In genomic region chr14:64676410-64677008, GRCh38 we compare ENCODE assay signal across 24 cellular contexts. TPM values are rescaled to one million over a fixed set of nuclear protein-coding genes. Genes with fewer than 3 reads are reported as not detected.
DNase-seq lines count a peak whose midpoint lies in the region; ATAC-seq and TF ChIP-seq lines count a peak whose summit lies in the region.
"Had no signal": no experiment of that assay in that cellular context is flagged by ENCODE, and none has a peak within 500 bp of the region (broad histone marks: within the 10 kb centered on the region; RNA-seq: fewer than 3 reads in every experiment).

No MANE protein-coding gene starts in this region.

- peaks cover 14% of the 10 kb centered on the region for H3K4me1 ChIP-seq in CD8-positive, alpha-beta memory T cell (ENCODE audit: insufficient read depth, low read length)
- peaks cover 0 to 48% (median 40%) of the 10 kb centered on the region in 4 donors for H3K4me1 ChIP-seq in tibial artery
- H3K4me1 ChIP-seq: SJCRH30 had no signal

- no peak overlapping the region for H3K4me3 ChIP-seq in CD8-positive, alpha-beta memory T cell (ENCODE audit: low read length)
- no peak overlapping the region for H3K4me3 ChIP-seq in tibial artery
- H3K4me3 ChIP-seq: mucosa of descending colon, neural progenitor cell, SJCRH30, tibial nerve had no signal

- peaks cover 22 to 46% (median 32%) of the 10 kb centered on the region in 3 donors for H3K4me1 Mint-ChIP-seq in CD8-positive, alpha-beta memory T cell
- H3K4me1 Mint-ChIP-seq in T-helper 2 cell treated with Interferon-gamma antibody and Interleukin-4, amounts not matched to agents 5 μg/mL and 100 μg/mL, for 36 hours (ENCODE audit: low read depth) = peaks cover 39% of the 10 kb centered on the region
- H3K4me1 Mint-ChIP-seq in natural killer cell = peaks cover 39 to 40% of the 10 kb centered on the region in 2 donors

- intact Hi-C loops in natural killer cell (cut with micrococcal nuclease) = loop anchor here (10.0 kb wide), 1 partner anchor 308 kb away; the partner anchor contains the start of gene FNTB
- intact Hi-C loops in tibial artery (cut with DNase I; ENCODE audit: low total_unique reads) = no loop called here

- no peak overlapping the region for H3K4me3 Mint-ChIP-seq in CD8-positive, alpha-beta memory T cell
- H3K4me3 Mint-ChIP-seq in T-helper 2 cell treated with Interferon-gamma antibody and Interleukin-4, amounts not matched to agents 5 μg/mL and 100 μg/mL, for 36 hours = no peak overlapping the region
- H3K4me3 Mint-ChIP-seq in natural killer cell = no peak overlapping the region
- H3K4me3 Mint-ChIP-seq: activated naive CD8-positive, alpha-beta T cell treated with anti-CD3 and anti-CD28 coated beads, Interleukin-2, amount 10 ng/mL, durations not matched to agents 7 days and 5 days; CD14-positive monocyte; central memory CD8-positive, alpha-beta T cell; neural progenitor cell; stimulated activated naive CD8-positive, alpha-beta T cell treated with anti-CD3 and anti-CD28 coated beads, Interleukin-15, Interleukin-2, amounts not matched to agents 100 ng/mL and 50 ng/mL, for 24 hours; T-cell had no signal

- H3K9me3 Mint-ChIP-seq in CD8-positive, alpha-beta memory T cell = peaks cover 0 to 6% (median 5%) of the 10 kb centered on the region in 5 donors
- H3K9me3 Mint-ChIP-seq in T-helper 2 cell treated with Interferon-gamma antibody and Interleukin-4, amounts not matched to agents 5 μg/mL and 100 μg/mL, for 36 hours = peaks cover 8% of the 10 kb centered on the region
- peaks cover 2 to 3% of the 10 kb centered on the region in 2 donors for H3K9me3 Mint-ChIP-seq in natural killer cell
- H3K9me3 Mint-ChIP-seq: neural progenitor cell; stimulated activated naive CD8-positive, alpha-beta T cell treated with anti-CD3 and anti-CD28 coated beads, Interleukin-15, Interleukin-2, amounts not matched to agents 100 ng/mL and 50 ng/mL, for 24 hours had no signal

- H3K36me3 Mint-ChIP-seq in CD8-positive, alpha-beta memory T cell = peaks cover 0 to 7% (median 0%) of the 10 kb centered on the region in 3 donors
- H3K36me3 Mint-ChIP-seq in T-helper 2 cell treated with Interferon-gamma antibody and Interleukin-4, amounts not matched to agents 5 μg/mL and 100 μg/mL, for 36 hours (ENCODE audit: low read depth) = peaks cover 11% of the 10 kb centered on the region
- H3K36me3 Mint-ChIP-seq in natural killer cell = no peaks in the 10 kb centered on the region
- H3K36me3 Mint-ChIP-seq: CD14-positive monocyte, neural progenitor cell, T-cell had no signal

- TF ChIP-seq CTCF in natural killer cell (IDR thresholded peaks at IDR 0.05) (no peak), tibial artery (IDR thresholded peaks at IDR 0.05) (no peak)

- no peak overlapping the region for H3K27ac ChIP-seq in CD8-positive, alpha-beta memory T cell (ENCODE audit: low read depth, low read length)
- no peak overlapping the region for H3K27ac ChIP-seq in tibial artery
- H3K27ac ChIP-seq: neural progenitor cell, SJCRH30, tibial nerve had no signal

- no peaks in the 10 kb centered on the region for H3K36me3 ChIP-seq in CD8-positive, alpha-beta memory T cell (ENCODE audit: insufficient read depth, low read length)
- no peaks in the 10 kb centered on the region for H3K36me3 ChIP-seq in tibial artery
- H3K36me3 ChIP-seq: neural progenitor cell, SJCRH30, tibial nerve had no signal

- CTCF ChIA-PET in CD8-positive, alpha-beta memory T cell (lab: Charles Lee) = interaction anchor here (1.1 kb wide), 1 partner anchor 18 kb away, joined by 3 read pairs; no protein-coding TSS in a partner anchor

- ATAC-seq in GM19463 (IDR thresholded peaks at IDR 0.05; ENCODE audit: unreplicated experiment) = peak; percentile 42
- no peak for ATAC-seq in natural killer cell
- no peak for ATAC-seq in GM18909 (IDR thresholded peaks at IDR 0.05; ENCODE audit: poor library complexity, unreplicated experiment)
- no peak for ATAC-seq in GM18870 (IDR thresholded peaks at IDR 0.05; ENCODE audit: unreplicated experiment)
- ATAC-seq: Panc1, sciatic nerve, T-cell had no signal

- H3K9me3 ChIP-seq in CD8-positive, alpha-beta memory T cell (ENCODE audit: low read length) = no peaks in the 10 kb centered on the region
- no peaks in the 10 kb centered on the region for H3K9me3 ChIP-seq in tibial artery
- H3K9me3 ChIP-seq: mucosa of descending colon, SJCRH30, tibial nerve had no signal

- DNase-seq in CD8-positive, alpha-beta memory T cell = no peak
- DNase-seq in T-helper 2 cell treated with Interferon-gamma antibody and Interleukin-4, amounts not matched to agents 5 μg/mL and 100 μg/mL, for 36 hours (ENCODE audit: low spot score) = no peak
- DNase-seq in natural killer cell (no peak), tibial artery (no peak), D341Med (ENCODE audit: low spot score) (no peak)
- DNase-seq: activated CD4-positive, alpha-beta T cell treated with anti-CD3 and anti-CD28 coated beads for 4 hours; activated CD8-positive, alpha-beta memory T cell treated with anti-CD3 and anti-CD28 coated beads, Interleukin-2, amount 50 U/mL, for 4 hours; activated naive CD8-positive, alpha-beta T cell treated with anti-CD3 and anti-CD28 coated beads, Interleukin-2, amount 10 ng/mL, durations not matched to agents 7 days and 5 days; islet precursor cell; mucosa of descending colon; NCI-H1436; NCI-H510A treated with DMSO at 0.1 percent for 48 hours; SJCRH30; T-cell had no signal

- POLR2A ChIA-PET in CD8-positive, alpha-beta memory T cell (lab: Charles Lee) = no interaction called here

- peak overlapping the region in 5 of 8 donors; percentile 4 to 74 (median 7) for H3K27ac Mint-ChIP-seq in CD8-positive, alpha-beta memory T cell
- peak overlapping the region; percentile 53 for H3K27ac Mint-ChIP-seq in T-helper 2 cell treated with Interferon-gamma antibody and Interleukin-4, amounts not matched to agents 5 μg/mL and 100 μg/mL, for 36 hours
- peak overlapping the region; percentile 70 to 72 for H3K27ac Mint-ChIP-seq in natural killer cell
- H3K27ac Mint-ChIP-seq: activated naive CD8-positive, alpha-beta T cell treated with anti-CD3 and anti-CD28 coated beads, Interleukin-2, amount 10 ng/mL, durations not matched to agents 7 days and 5 days; neural progenitor cell; stimulated activated naive CD8-positive, alpha-beta T cell treated with anti-CD3 and anti-CD28 coated beads, Interleukin-15, Interleukin-2, amounts not matched to agents 100 ng/mL and 50 ng/mL, for 24 hours; T-cell had no signal

- H3K27me3 Mint-ChIP-seq in CD8-positive, alpha-beta memory T cell = no peaks in the 10 kb centered on the region
- H3K27me3 Mint-ChIP-seq in T-helper 2 cell treated with Interferon-gamma antibody and Interleukin-4, amounts not matched to agents 5 μg/mL and 100 μg/mL, for 36 hours (ENCODE audit: low read depth) = peaks cover 2% of the 10 kb centered on the region
- H3K27me3 Mint-ChIP-seq in natural killer cell (ENCODE audit: low read depth in 2 of 2) = no peaks in the 10 kb centered on the region
- H3K27me3 Mint-ChIP-seq: central memory CD8-positive, alpha-beta T cell; stimulated activated naive CD8-positive, alpha-beta T cell treated with anti-CD3 and anti-CD28 coated beads, Interleukin-15, Interleukin-2, amounts not matched to agents 100 ng/mL and 50 ng/mL, for 24 hours; T-cell had no signal

- H3K27me3 ChIP-seq in CD8-positive, alpha-beta memory T cell (ENCODE audit: insufficient read depth, low read length, poor library complexity, severe bottlenecking) = no peaks in the 10 kb centered on the region
- no peaks in the 10 kb centered on the region for H3K27me3 ChIP-seq in tibial artery
- H3K27me3 ChIP-seq: neural progenitor cell, SJCRH30, tibial nerve had no signal

RNA-seq across cellular contexts. Expression of gene PLEKHG3, which starts 27.7 kb away (rescaled TPM):
- total RNA-seq in CD8-positive, alpha-beta memory T cell = 1 to 10 TPM; 4.9 to 5.0 TPM
- polyA plus RNA-seq in CD8-positive, alpha-beta memory T cell = 61.1 TPM
- 100 to 1,000 TPM; 184 to 285 (median 225) TPM for total RNA-seq in natural killer cell

Comparison
In these comparisons a context has a peak if more than half of its experiments do, and no peak if none do; other contexts are left out.
1. H3K27ac Mint-ChIP-seq: peak in every context shown above with its lines; median percentile 71 in natural killer cell; 53 in T-helper 2 cell treated with Interferon-gamma antibody and Interleukin-4, amounts not matched to agents 5 μg/mL and 100 μg/mL, for 36 hours; 7 in CD8-positive, alpha-beta memory T cell.
2. RNA of gene PLEKHG3, which starts 27.7 kb away (total RNA-seq): 184 to 285 TPM in natural killer cell; 4.9 to 5.0 TPM in CD8-positive, alpha-beta memory T cell; every median in the first group is over 10 times any median in the second.